18 cellular contexts compared by ENCODE assay signal in genomic region chr19:38812841-38813320, GRCh38. TPM values are rescaled to one million over a fixed set of nuclear protein-coding genes. Genes with fewer than 3 reads are reported as not detected.
A peak's percentile ranks its signal among the peaks of the same experiment; 100 is the strongest.
DNase-seq lines count a peak whose midpoint lies in the region; ATAC-seq and TF ChIP-seq lines count a peak whose summit lies in the region.
"Had no signal": no experiment of that assay in that cellular context is flagged by ENCODE, and none has a peak within 500 bp of the region (broad histone marks: within the 10 kb centered on the region; RNA-seq: fewer than 3 reads in every experiment).

Gene LGALS4, minus strand, starts transcription at chr19:38812945. Its CDS starts 59 bp downstream, at chr19:38812886.

- WGBS in esophagus muscularis mucosa: 87% methylated on average over 15 of the region's 15 CpGs

- CTCF ChIA-PET in Caco-2 (lab: Charles Lee): interaction anchor here (0.6 kb wide), 1 partner anchor 29 kb away, joined by 5 read pairs; no protein-coding TSS in a partner anchor
- CTCF ChIA-PET in Panc1 (lab: Charles Lee): interaction anchor here (0.7 kb wide), 1 partner anchor 10 kb away, joined by 4 read pairs; no protein-coding TSS in a partner anchor
- CTCF ChIA-PET in activated CD8-positive, alpha-beta T cell treated with anti-CD3 and anti-CD28 coated beads, Interleukin-2, amount 10 ng/mL, durations not matched to agents 7 days and 5 days (lab: Charles Lee): no interaction called here
- CTCF ChIA-PET in MCF 10A (lab: Yijun Ruan, JAX): no interaction called here

- H3K4me3 ChIP-seq in Caco-2 (ENCODE audit: low read depth, low read length) (no peak within 1 kb of the TSS), Panc1 (ENCODE audit: low read depth in 2 of 2, low read length in 2 of 2) (no peak within 1 kb of the TSS), osteoblast (ENCODE audit: insufficient read depth, low read length) (no peak within 1 kb of the TSS), esophagus muscularis mucosa (no peak within 1 kb of the TSS)
- H3K4me3 ChIP-seq: suprapubic skin had no signal

- H4K20me1 ChIP-seq in osteoblast (ENCODE audit: insufficient read depth, low read length): no peaks in the 10 kb centered on the region

- H3K27me3 Mint-ChIP-seq in Caco-2 (ENCODE audit: insufficient read depth, unreplicated experiment) (no peaks in the 10 kb centered on the region), MCF 10A (ENCODE audit: insufficient read depth, unreplicated experiment) (no peaks in the 10 kb centered on the region)
- no peaks in the 10 kb centered on the region for H3K27me3 Mint-ChIP-seq in activated CD8-positive, alpha-beta T cell treated with anti-CD3 and anti-CD28 coated beads, Interleukin-2, amount 10 ng/mL, durations not matched to agents 7 days and 5 days (ENCODE audit: low read depth)
- no peaks in the 10 kb centered on the region for H3K27me3 Mint-ChIP-seq in natural killer cell treated with Interleukin-12 subunit alpha and Interleukin-12 subunit beta and Interleukin-15 and Interleukin-18, amount 100 ng/mL, for 72 hours
- H3K27me3 Mint-ChIP-seq: T-cell had no signal

- H3K27ac ChIP-seq in Panc1 (ENCODE audit: low read length) (no peak within 1 kb of the TSS; the same call in 1 of the 2 replicates), osteoblast (ENCODE audit: low read depth, low read length) (no peak within 1 kb of the TSS), esophagus muscularis mucosa (replicated peaks in 1 of 4) (no peak within 1 kb of the TSS)
- H3K27ac ChIP-seq: suprapubic skin had no signal

- H3K36me3 ChIP-seq in Caco-2 (ENCODE audit: control insufficient read depth, insufficient read depth, low read length) (0 out of 2 replicates have a peak, but pooled peaks cover 5% of the 10 kb centered on the region), Panc1 (ENCODE audit: control insufficient read depth, insufficient read depth, low read length) (peaks cover 8% of the 10 kb centered on the region; the same call in 1 of the 2 replicates), osteoblast (ENCODE audit: insufficient read depth, low read length) (no peaks in the 10 kb centered on the region), esophagus muscularis mucosa (peaks cover 28 to 36% (median 33%) of the 10 kb centered on the region in 4 donors)

- no peak within 1 kb of the TSS for H2AFZ ChIP-seq in osteoblast (ENCODE audit: low read length)

- TF ChIP-seq POLR2A in esophagus muscularis mucosa (IDR thresholded peaks at IDR 0.05; ENCODE audit: low read depth): no peak

- H3K27ac Mint-ChIP-seq in Caco-2 (ENCODE audit: unreplicated experiment): peak within 1 kb of the TSS; percentile 30
- H3K27ac Mint-ChIP-seq in activated CD8-positive, alpha-beta T cell treated with anti-CD3 and anti-CD28 coated beads, Interleukin-2, amount 10 ng/mL, durations not matched to agents 7 days and 5 days: no peak within 1 kb of the TSS
- no peak within 1 kb of the TSS for H3K27ac Mint-ChIP-seq in natural killer cell treated with Interleukin-12 subunit alpha and Interleukin-12 subunit beta and Interleukin-15 and Interleukin-18, amount 100 ng/mL, for 72 hours
- no peak within 1 kb of the TSS for H3K27ac Mint-ChIP-seq in MCF 10A (ENCODE audit: low read depth, unreplicated experiment)
- H3K27ac Mint-ChIP-seq: T-cell had no signal

- TF ChIP-seq EP300 in esophagus muscularis mucosa (IDR thresholded peaks at IDR 0.05): no peak

- no peaks in the 10 kb centered on the region for H3K9me3 ChIP-seq in Caco-2
- no peaks in the 10 kb centered on the region for H3K9me3 ChIP-seq in Panc1 (ENCODE audit: control insufficient read depth, insufficient read depth, low read depth, low read length)
- H3K9me3 ChIP-seq in osteoblast (ENCODE audit: low read depth, low read length): no peaks in the 10 kb centered on the region
- H3K9me3 ChIP-seq in esophagus muscularis mucosa: no peaks in the 10 kb centered on the region
- H3K9me3 ChIP-seq: suprapubic skin had no signal

- H3K4me2 ChIP-seq in osteoblast (ENCODE audit: insufficient read depth, low read length): no peak within 1 kb of the TSS

- ATAC-seq in Panc1: peak; percentile 43
- ATAC-seq in activated CD8-positive, alpha-beta T cell treated with anti-CD3 and anti-CD28 coated beads, Interleukin-2, amount 10 ng/mL, durations not matched to agents 7 days and 5 days: no peak
- ATAC-seq in natural killer cell treated with Interleukin-12 subunit alpha and Interleukin-12 subunit beta and Interleukin-15 and Interleukin-18, amount 100 ng/mL, for 72 hours: no peak
- ATAC-seq: activated T-cell treated with anti-CD3 and anti-CD28 coated beads, Interleukin-2, amount 50 U/mL, for 4 hours had no signal

- no peaks in the 10 kb centered on the region for H3K79me2 ChIP-seq in osteoblast (ENCODE audit: insufficient read depth, low read length)

- POLR2A ChIA-PET in Caco-2 (lab: Charles Lee): no interaction called here
- POLR2A ChIA-PET in Panc1 (lab: Charles Lee): no interaction called here
- POLR2A ChIA-PET in activated CD8-positive, alpha-beta T cell treated with anti-CD3 and anti-CD28 coated beads, Interleukin-2, amount 10 ng/mL, durations not matched to agents 7 days and 5 days (lab: Charles Lee): interaction anchor here (0.6 kb wide), 1 partner anchor 584 kb away, joined by 4 read pairs; no protein-coding TSS in a partner anchor
- POLR2A ChIA-PET in MCF 10A (lab: Yijun Ruan, JAX): no interaction called here

- intact Hi-C loops in Caco-2 (cut with micrococcal nuclease; ENCODE audit: unreplicated experiment) (no loop called here), Panc1 (cut with micrococcal nuclease; ENCODE audit: unreplicated experiment) (no loop called here), MCF 10A (cut with micrococcal nuclease) (no loop called here), esophagus muscularis mucosa (cut with DNase I) (no loop called here)

- in situ Hi-C loops in Panc1 (cut with HindIII; ENCODE audit: low pct_unique_long_range_greater_than_20kb, low sequenced_read_pairs): no loop called here

- BruUV-seq in Caco-2 (replicated peaks; lab: Mats Ljungman, UMichigan) (no TSS peak), Panc1 (replicated peaks; lab: Mats Ljungman, UMichigan) (no TSS peak), MCF 10A (replicated peaks; lab: Mats Ljungman, UMichigan) (no TSS peak)

- peaks cover 19% of the 10 kb centered on the region for H3K36me3 Mint-ChIP-seq in Caco-2 (ENCODE audit: insufficient read depth, unreplicated experiment)
- peaks cover 18% of the 10 kb centered on the region for H3K36me3 Mint-ChIP-seq in activated CD8-positive, alpha-beta T cell treated with anti-CD3 and anti-CD28 coated beads, Interleukin-2, amount 10 ng/mL, durations not matched to agents 7 days and 5 days (ENCODE audit: low read depth)
- no peaks in the 10 kb centered on the region for H3K36me3 Mint-ChIP-seq in natural killer cell treated with Interleukin-12 subunit alpha and Interleukin-12 subunit beta and Interleukin-15 and Interleukin-18, amount 100 ng/mL, for 72 hours
- H3K36me3 Mint-ChIP-seq in MCF 10A (ENCODE audit: insufficient read depth, unreplicated experiment): peaks cover 10% of the 10 kb centered on the region

- DNase-seq in Caco-2 (no peak), Panc1 (ENCODE audit: low read depth, low spot score) (no peak), iPS-NIHi7 (ENCODE audit: extremely low spot score) (peak; percentile 13), osteoblast (ENCODE audit: insufficient read length, low spot score, missing footprints) (peak; percentile 72), MCF 10A (ENCODE audit: unreplicated experiment) (no peak), esophagus muscularis mucosa (ENCODE audit: extremely low spot score) (no peak)
- no peak for DNase-seq in activated CD8-positive, alpha-beta T cell treated with anti-CD3 and anti-CD28 coated beads, Interleukin-2, amount 10 ng/mL, durations not matched to agents 7 days and 5 days
- DNase-seq in natural killer cell treated with Interleukin-12 subunit alpha and Interleukin-12 subunit beta and Interleukin-15 and Interleukin-18, amount 100 ng/mL, for 72 hours (ENCODE audit: low spot score): no peak
- DNase-seq: activated CD4-positive, alpha-beta T cell treated with anti-CD3 and anti-CD28 coated beads for 48 hours; activated T-cell treated with anti-CD3 and anti-CD28 coated beads, Interleukin-2, amount 50 U/mL, for 4 hours; DMS53; NCI-H187 treated with DMSO at 0.1 percent for 48 hours; NCI-H524 treated with DMSO at 0.1 percent for 48 hours; stimulated activated CD4-positive, alpha-beta T cell treated with anti-CD3 and anti-CD28 coated beads, Interleukin-12 subunit alpha, Interleukin-12 subunit beta, amount 100 ng/mL, for 4 hours; T-cell had no signal

- H3K4me1 Mint-ChIP-seq in Caco-2 (ENCODE audit: low read depth, unreplicated experiment): peaks cover 26% of the 10 kb centered on the region
- no peaks in the 10 kb centered on the region for H3K4me1 Mint-ChIP-seq in activated CD8-positive, alpha-beta T cell treated with anti-CD3 and anti-CD28 coated beads, Interleukin-2, amount 10 ng/mL, durations not matched to agents 7 days and 5 days (ENCODE audit: low read depth)
- H3K4me1 Mint-ChIP-seq in natural killer cell treated with Interleukin-12 subunit alpha and Interleukin-12 subunit beta and Interleukin-15 and Interleukin-18, amount 100 ng/mL, for 72 hours (ENCODE audit: low read depth in 2 of 2): no peaks in the 10 kb centered on the region
- no peaks in the 10 kb centered on the region for H3K4me1 Mint-ChIP-seq in MCF 10A (ENCODE audit: insufficient read depth, unreplicated experiment)
- H3K4me1 Mint-ChIP-seq: T-cell had no signal

- H3K27me3 ChIP-seq in Caco-2 (replicated peaks; ENCODE audit: control insufficient read depth, insufficient read depth, low read length) (no peaks in the 10 kb centered on the region), Panc1 (ENCODE audit: control insufficient read depth, insufficient read depth, low read length) (no peaks in the 10 kb centered on the region), osteoblast (ENCODE audit: insufficient read depth, low read length) (no peaks in the 10 kb centered on the region), esophagus muscularis mucosa (no peaks in the 10 kb centered on the region)
- H3K27me3 ChIP-seq: suprapubic skin had no signal

- H3K4me1 ChIP-seq in Caco-2: peaks cover 24% of the 10 kb centered on the region
- H3K4me1 ChIP-seq in Panc1 (ENCODE audit: control insufficient read depth, insufficient read depth, low read length): peaks cover 4% of the 10 kb centered on the region; the same call in 1 of the 2 replicates
- no peaks in the 10 kb centered on the region for H3K4me1 ChIP-seq in osteoblast (ENCODE audit: insufficient read depth, low read length)
- no peaks in the 10 kb centered on the region for H3K4me1 ChIP-seq in esophagus muscularis mucosa
- H3K4me1 ChIP-seq: suprapubic skin had no signal

- TF ChIP-seq CTCF in Caco-2 (IDR thresholded peaks at IDR 0.05; ENCODE audit: insufficient read depth in 1 of 2, low read depth in 1 of 2, low read length in 1 of 2, severe bottlenecking in 1 of 2, unreplicated experiment in 1 of 2) (no peak), Panc1 (IDR thresholded peaks at IDR 0.05) (no peak), osteoblast (IDR thresholded peaks at IDR 0.05; ENCODE audit: extremely low read depth, low read depth, low read length) (no peak), MCF 10A (IDR thresholded peaks at IDR 0.05; ENCODE audit: unreplicated experiment) (no peak), esophagus muscularis mucosa (IDR thresholded peaks at IDR 0.05) (no peak)

- H3K4me3 Mint-ChIP-seq in Caco-2 (ENCODE audit: unreplicated experiment) (no peak within 1 kb of the TSS), MCF 10A (ENCODE audit: unreplicated experiment) (no peak within 1 kb of the TSS)
- H3K4me3 Mint-ChIP-seq in activated CD8-positive, alpha-beta T cell treated with anti-CD3 and anti-CD28 coated beads, Interleukin-2, amount 10 ng/mL, durations not matched to agents 7 days and 5 days: no peak within 1 kb of the TSS
- no peak within 1 kb of the TSS for H3K4me3 Mint-ChIP-seq in natural killer cell treated with Interleukin-12 subunit alpha and Interleukin-12 subunit beta and Interleukin-15 and Interleukin-18, amount 100 ng/mL, for 72 hours
- H3K4me3 Mint-ChIP-seq: activated T-cell treated with anti-CD3 and anti-CD28 coated beads, Interleukin-2, amount 50 U/mL, for 4 hours; T-cell had no signal

- peaks cover 10% of the 10 kb centered on the region for H3K9me3 Mint-ChIP-seq in Caco-2 (ENCODE audit: unreplicated experiment)
- no peaks in the 10 kb centered on the region for H3K9me3 Mint-ChIP-seq in activated CD8-positive, alpha-beta T cell treated with anti-CD3 and anti-CD28 coated beads, Interleukin-2, amount 10 ng/mL, durations not matched to agents 7 days and 5 days (ENCODE audit: insufficient read depth)
- H3K9me3 Mint-ChIP-seq in natural killer cell treated with Interleukin-12 subunit alpha and Interleukin-12 subunit beta and Interleukin-15 and Interleukin-18, amount 100 ng/mL, for 72 hours: no peaks in the 10 kb centered on the region
- H3K9me3 Mint-ChIP-seq in MCF 10A (ENCODE audit: unreplicated experiment): no peaks in the 10 kb centered on the region
- H3K9me3 Mint-ChIP-seq: activated T-cell treated with anti-CD3 and anti-CD28 coated beads, Interleukin-2, amount 50 U/mL, for 4 hours; T-cell had no signal

RNA-seq across cellular contexts. Expression of gene LGALS4, which starts in this region (rescaled TPM):
- total RNA-seq in Caco-2 (2022): 1.6 and 2.2 TPM in 2 replicates
- 3.9 TPM for total RNA-seq in Panc1 (2021; ENCODE audit: unreplicated experiment)
- polyA plus RNA-seq in Panc1 (2012; ENCODE audit: insufficient read length): 7.6 TPM
- not detected in 2 replicates for total RNA-seq in osteoblast
- total RNA-seq in activated CD8-positive, alpha-beta T cell treated with anti-CD3 and anti-CD28 coated beads, Interleukin-2, amount 10 ng/mL, durations not matched to agents 7 days and 5 days: 1 to 10 TPM; 1.6 to 1.8 TPM
- total RNA-seq in natural killer cell treated with Interleukin-12 subunit alpha and Interleukin-12 subunit beta and Interleukin-15 and Interleukin-18, amount 100 ng/mL, for 72 hours: 1 to 10 TPM; 1.6 to 1.7 TPM
- total RNA-seq in MCF 10A (2022): 0.61 TPM in 1 of 2 replicates, not detected in the other
- 1 to 10 TPM in 1 of 4 donors, under 1 TPM in 2, not detected in 1; 0.42 to 2.9 (median 0.50) TPM for total RNA-seq in esophagus muscularis mucosa
- total RNA-seq: lung microvascular endothelial cell, osteocyte had no signal

Comparison
In these comparisons a context has a peak if more than half of its experiments do, and no peak if none do; other contexts are left out.
1. Peak in DNase-seq in osteoblast; RNA of the gene not detected or under 1 TPM.
2. CTCF ChIA-PET loops: an anchor here in Caco-2 (0.6 kb wide) and Panc1 (0.7 kb wide); none called in activated CD8-positive, alpha-beta T cell treated with anti-CD3 and anti-CD28 coated beads, Interleukin-2, amount 10 ng/mL, durations not matched to agents 7 days and 5 days and MCF 10A.